In the genomic region with DNA sequence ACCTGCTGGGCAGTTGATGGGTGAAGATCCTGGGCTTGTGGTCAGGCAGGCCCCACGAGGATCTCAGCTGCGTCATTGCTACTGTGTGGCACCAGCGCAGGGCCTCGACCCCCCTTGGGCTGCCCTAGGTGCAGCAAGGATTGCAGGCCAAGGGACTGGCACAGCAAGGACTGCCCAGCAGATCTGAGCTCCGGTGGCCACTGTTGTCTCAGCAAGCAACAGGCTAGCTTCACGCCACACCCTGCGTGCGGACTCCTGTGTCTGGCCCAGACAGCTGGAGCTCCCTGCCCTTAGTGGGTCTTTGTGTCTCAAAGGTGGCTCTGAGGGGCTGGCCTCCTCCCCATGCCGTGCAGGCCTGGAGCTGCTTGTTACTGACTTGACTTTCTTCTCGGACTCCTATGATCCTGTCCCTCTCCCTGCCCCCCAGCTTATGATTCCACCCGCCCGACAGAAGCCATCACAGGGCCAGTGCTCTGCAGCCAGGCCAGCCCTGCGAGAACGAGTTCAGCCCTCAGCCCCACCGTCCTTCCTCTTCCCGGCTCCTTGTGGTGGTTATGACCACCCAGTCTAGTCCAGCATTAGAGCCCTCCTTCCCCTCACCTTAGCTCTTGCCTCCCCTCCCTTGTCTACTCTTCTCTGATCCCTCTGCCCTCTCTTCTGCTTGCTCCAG, we compare ENCODE assay signal across 16 cellular contexts.
A peak's percentile ranks its signal among the peaks of the same experiment; 100 is the strongest.
DNase-seq lines count a peak whose midpoint lies in the region; ATAC-seq and TF ChIP-seq lines count a peak whose summit lies in the region.
"Had no signal": no experiment of that assay in that cellular context is flagged by ENCODE, and none has a peak within 500 bp of the region (broad histone marks: within the 10 kb centered on the region; RNA-seq: fewer than 3 reads in every experiment).

No MANE protein-coding gene starts in this region.

- ATAC-seq in left ventricle myocardium superior (no peak), left cardiac atrium (no peak), GM19023 (IDR thresholded peaks at IDR 0.05; ENCODE audit: unreplicated experiment) (no peak)
- ATAC-seq: Right ventricle myocardium inferior had no signal

- TF ChIP-seq CTCF in chondrocyte (IDR thresholded peaks at IDR 0.05): no peak
- no peak for TF ChIP-seq CTCF in osteoblast (IDR thresholded peaks at IDR 0.05; ENCODE audit: extremely low read depth, low read depth, low read length)
- no peak for TF ChIP-seq CTCF in esophagus squamous epithelium (IDR thresholded peaks at IDR 0.05)

- H3K27me3 Mint-ChIP-seq in chondrocyte (ENCODE audit: low read depth): no peaks in the 10 kb centered on the region

- H3K27ac ChIP-seq in osteoblast (ENCODE audit: low read depth, low read length) (no peak overlapping the region), esophagus squamous epithelium (no peak overlapping the region)
- H3K27ac ChIP-seq: GM23248, KMS-11 had no signal

- DNase-seq in left ventricle myocardium superior: peak; percentile 13
- no peak for DNase-seq in left cardiac atrium
- DNase-seq in chondrocyte (ENCODE audit: low spot score): peak; percentile 87
- DNase-seq in osteoblast (ENCODE audit: insufficient read length, low spot score, missing footprints): peak; percentile 54
- DNase-seq in mesenteric fat pad (ENCODE audit: low spot score): no peak
- no peak for DNase-seq in esophagus squamous epithelium (lab: John Stamatoyannopoulos, UW)
- DNase-seq: AML-193, DMS79, GM23248, NCI-H1105 treated with DMSO at 0.1 percent for 48 hours, NCI-H187, NCI-H446 treated with DMSO at 0.1 percent for 48 hours, NCI-H774 had no signal

- no peaks in the 10 kb centered on the region for H3K79me2 ChIP-seq in osteoblast (ENCODE audit: insufficient read depth, low read length)

- peaks cover 17% of the 10 kb centered on the region for H4K20me1 ChIP-seq in osteoblast (ENCODE audit: insufficient read depth, low read length)

- TF ChIP-seq POLR2A in esophagus squamous epithelium (IDR thresholded peaks at IDR 0.05): no peak

- H3K27ac Mint-ChIP-seq in chondrocyte (ENCODE audit: unreplicated experiment): no peak overlapping the region

- H3K9me3 ChIP-seq in osteoblast (ENCODE audit: low read depth, low read length) (no peaks in the 10 kb centered on the region), esophagus squamous epithelium (no peaks in the 10 kb centered on the region)

- H3K4me2 ChIP-seq in osteoblast (ENCODE audit: insufficient read depth, low read length): no peak overlapping the region
- H3K4me2 ChIP-seq: KMS-11 had no signal

- H3K27me3 ChIP-seq in osteoblast (ENCODE audit: insufficient read depth, low read length): no peaks in the 10 kb centered on the region
- no peaks in the 10 kb centered on the region for H3K27me3 ChIP-seq in esophagus squamous epithelium

- H3K36me3 Mint-ChIP-seq in chondrocyte (ENCODE audit: low read depth): peaks cover 8% of the 10 kb centered on the region

- H2AFZ ChIP-seq in osteoblast (ENCODE audit: low read length): no peak overlapping the region
- H2AFZ ChIP-seq: GM23248 had no signal

- intact Hi-C loops in left ventricle myocardium superior (cut with micrococcal nuclease): no loop called here
- intact Hi-C loops in left cardiac atrium (cut with DNase I): no loop called here
- intact Hi-C loops in esophagus squamous epithelium (cut with DNase I): no loop called here

- H3K9me3 Mint-ChIP-seq in chondrocyte (ENCODE audit: low read depth): no peaks in the 10 kb centered on the region

- 90 to 96% methylated on average over 7 of the region's 16 CpGs for WGBS in esophagus squamous epithelium, 2 donors

- H3K4me1 Mint-ChIP-seq in chondrocyte (ENCODE audit: low read depth): peaks cover 10% of the 10 kb centered on the region

- H3K4me3 ChIP-seq in osteoblast (ENCODE audit: insufficient read depth, low read length) (no peak overlapping the region), esophagus squamous epithelium (no peak overlapping the region)
- H3K4me3 ChIP-seq: GM23248 had no signal

- H3K36me3 ChIP-seq in osteoblast (ENCODE audit: insufficient read depth, low read length) (no peaks in the 10 kb centered on the region), esophagus squamous epithelium (peaks cover 0 to 77% (median 0%) of the 10 kb centered on the region in 3 donors)

- H3K4me1 ChIP-seq in osteoblast (ENCODE audit: insufficient read depth, low read length) (no peaks in the 10 kb centered on the region), esophagus squamous epithelium (no peaks in the 10 kb centered on the region)

- H3K4me3 Mint-ChIP-seq in chondrocyte (ENCODE audit: unreplicated experiment): no peak overlapping the region

Comparison
In these comparisons a context has a peak if more than half of its experiments do, and no peak if none do; other contexts are left out.
1. DNase-seq: peak in left ventricle myocardium superior (single experiment), chondrocyte (single experiment) and osteoblast (single experiment); none in left cardiac atrium (single experiment), mesenteric fat pad (single experiment) and esophagus squamous epithelium (single experiment).